10 cellular contexts compared by ENCODE assay signal in the genomic region with DNA sequence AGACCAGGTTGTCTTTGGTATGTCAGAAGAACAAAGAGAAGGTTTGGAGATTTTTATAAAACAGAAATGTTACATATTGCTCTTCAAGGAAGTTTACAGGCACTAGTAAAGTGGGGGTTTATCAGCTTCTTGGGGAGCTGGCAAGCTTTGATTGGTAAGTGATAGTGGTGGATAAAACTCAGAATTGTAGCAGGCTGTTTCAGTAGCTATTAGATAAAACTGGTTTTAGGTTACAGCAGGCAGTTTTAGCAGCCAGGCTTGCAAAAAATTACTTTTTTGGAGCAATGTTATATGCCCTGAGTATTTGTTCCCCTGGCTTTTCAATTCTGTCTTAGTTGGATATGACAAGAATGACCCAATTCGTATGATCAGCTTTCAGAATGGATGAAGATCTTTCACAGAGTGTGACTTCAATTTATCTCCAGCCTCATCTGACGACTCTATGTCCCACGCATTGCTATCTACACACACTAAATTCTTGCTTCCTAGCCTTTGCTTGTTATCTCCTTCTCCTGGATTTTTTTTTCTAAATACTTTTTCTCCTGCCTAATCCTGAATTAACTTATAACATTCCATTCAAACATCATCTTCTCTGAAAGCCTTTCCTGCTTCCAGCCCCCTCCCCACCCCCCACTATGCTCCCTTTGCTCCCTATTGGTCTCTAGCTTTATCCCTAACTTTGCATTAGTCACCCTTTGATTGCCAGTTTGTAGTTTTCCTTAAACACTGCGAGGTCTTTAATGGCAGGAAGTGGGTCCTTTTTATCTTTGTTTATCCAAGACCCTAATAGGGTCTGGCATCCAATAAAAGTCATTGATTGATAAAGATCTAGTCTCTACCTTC. TPM values are rescaled to one million over a fixed set of nuclear protein-coding genes. Genes with fewer than 3 reads are reported as not detected.
DNase-seq lines count a peak whose midpoint lies in the region; ATAC-seq and TF ChIP-seq lines count a peak whose summit lies in the region.
"Had no signal": no experiment of that assay in that cellular context is flagged by ENCODE, and none has a peak within 500 bp of the region (broad histone marks: within the 10 kb centered on the region; RNA-seq: fewer than 3 reads in every experiment).

No MANE protein-coding gene starts in this region.

- H3K9me3 Mint-ChIP-seq in Caco-2 (ENCODE audit: unreplicated experiment) = no peaks in the 10 kb centered on the region
- H3K9me3 Mint-ChIP-seq in activated naive CD8-positive, alpha-beta T cell treated with anti-CD3 and anti-CD28 coated beads, Interleukin-2, amount 50 U/mL, for 24 hours = no peaks in the 10 kb centered on the region
- no peaks in the 10 kb centered on the region for H3K9me3 Mint-ChIP-seq in neural crest cell

- H4K20me1 ChIP-seq in IMR-90 (ENCODE audit: insufficient read depth, low read length) = peaks cover 14% of the 10 kb centered on the region; the same call in 1 of the 2 replicates

- in situ Hi-C loops in IMR-90 (cut with MboI; ENCODE audit: low sequenced_read_pairs) = no loop called here

- WGBS in IMR-90 (ENCODE audit: extremely low coverage in 2 of 2, insufficient read length in 1 of 2), 2 experiments = 30% methylated on average over 2 of the region's 4 CpGs; no CpG with 5 or more reads in 1 of the 2 experiments
- WGBS in prostate gland = 49% methylated on average over 4 of the region's 4 CpGs

- no peak overlapping the region for H3K56ac ChIP-seq in IMR-90 (ENCODE audit: extremely low read depth, insufficient read depth, low read length)

- no peak overlapping the region for H2BK15ac ChIP-seq in IMR-90 (ENCODE audit: low read depth, low read length)

- peaks cover 2% of the 10 kb centered on the region; the same call in 1 of the 2 replicates for H3K36me3 ChIP-seq in Caco-2 (ENCODE audit: control insufficient read depth, insufficient read depth, low read length)
- peaks cover 3% of the 10 kb centered on the region for H3K36me3 ChIP-seq in IMR-90 (ENCODE audit: control insufficient read depth, insufficient read depth, low read length)
- H3K36me3 ChIP-seq in WERI-Rb-1 = peaks cover 10% of the 10 kb centered on the region
- no peaks in the 10 kb centered on the region for H3K36me3 ChIP-seq in prostate gland

- dilution Hi-C loops in IMR-90 (cut with HindIII; ENCODE audit: low sequenced_read_pairs, unreplicated experiment) = no loop called here

- H3K4me2 ChIP-seq in IMR-90 (ENCODE audit: low read depth, low read length) = no peak overlapping the region

- H4K91ac ChIP-seq in IMR-90 (ENCODE audit: insufficient read depth, low read depth, low read length) = no peak overlapping the region

- H3K4ac ChIP-seq in IMR-90 (ENCODE audit: low read depth, low read length) = no peak overlapping the region; the same call in 1 of the 2 replicates

- no peak overlapping the region for H3K4me3 ChIP-seq in Caco-2 (ENCODE audit: low read depth, low read length)
- H3K4me3 ChIP-seq in IMR-90 (ENCODE audit: insufficient read depth, low read depth, low read length) = no peak overlapping the region
- H3K4me3 ChIP-seq in WERI-Rb-1 (ENCODE audit: low read depth, low read length) = no peak overlapping the region
- H3K4me3 ChIP-seq in prostate gland = no peak overlapping the region

- H3K9me3 ChIP-seq in Caco-2 (no peaks in the 10 kb centered on the region), IMR-90 (ENCODE audit: control insufficient read depth, insufficient read depth, low read length) (no peaks in the 10 kb centered on the region), WERI-Rb-1 (ENCODE audit: severe bottlenecking) (no peaks in the 10 kb centered on the region), prostate gland (no peaks in the 10 kb centered on the region)
- H3K9me3 ChIP-seq: heart right ventricle, neutrophil had no signal

- H3K4me1 Mint-ChIP-seq in Caco-2 (ENCODE audit: low read depth, unreplicated experiment) (peaks cover 49% of the 10 kb centered on the region), neural crest cell (peaks cover 41% of the 10 kb centered on the region)
- H3K4me1 Mint-ChIP-seq in activated naive CD8-positive, alpha-beta T cell treated with anti-CD3 and anti-CD28 coated beads, Interleukin-2, amount 50 U/mL, for 24 hours = peaks cover 88% of the 10 kb centered on the region

- no peak overlapping the region for H2BK120ac ChIP-seq in IMR-90 (ENCODE audit: low read depth, low read length)

- H3K4me1 ChIP-seq in Caco-2 (peaks cover 55% of the 10 kb centered on the region), IMR-90 (ENCODE audit: control insufficient read depth, insufficient read depth, low read length) (peaks cover 5% of the 10 kb centered on the region), prostate gland (replicated peaks) (peaks cover 3% of the 10 kb centered on the region)

- no peak overlapping the region; the same call in 1 of the 2 replicates for H3K18ac ChIP-seq in IMR-90 (ENCODE audit: low read depth, low read length)

- H3K23ac ChIP-seq in IMR-90 (ENCODE audit: low read depth, low read length) = no peak overlapping the region

- DNase-seq in Caco-2 = peak in 1 of 2 experiments; percentile 31
- peak; percentile 20 for DNase-seq in IMR-90
- DNase-seq in activated naive CD8-positive, alpha-beta T cell treated with anti-CD3 and anti-CD28 coated beads, Interleukin-2, amount 50 U/mL, for 24 hours = no peak
- DNase-seq in neural crest cell (ENCODE audit: low read depth, low spot score) = no peak
- no peak for DNase-seq in Ammon's horn (ENCODE audit: low spot score)
- no peak for DNase-seq in WERI-Rb-1
- DNase-seq in prostate gland (ENCODE audit: low spot score) = no peak

- H3K27ac Mint-ChIP-seq in Caco-2 (ENCODE audit: unreplicated experiment) (peak overlapping the region; percentile 75), neural crest cell (ENCODE audit: unreplicated experiment) (no peak overlapping the region)
- peak overlapping the region; percentile 98 for H3K27ac Mint-ChIP-seq in activated naive CD8-positive, alpha-beta T cell treated with anti-CD3 and anti-CD28 coated beads, Interleukin-2, amount 50 U/mL, for 24 hours

- BruUV-seq in Caco-2 (replicated peaks; lab: Mats Ljungman, UMichigan) (no TSS peak), IMR-90 (replicated peaks; lab: Mats Ljungman, UMichigan) (no TSS peak)

- H3K27me3 ChIP-seq in Caco-2 (replicated peaks; ENCODE audit: control insufficient read depth, insufficient read depth, low read length) (no peaks in the 10 kb centered on the region), IMR-90 (ENCODE audit: control insufficient read depth, insufficient read depth, low read length) (no peaks in the 10 kb centered on the region), WERI-Rb-1 (ENCODE audit: insufficient read depth, low read depth, severe bottlenecking) (no peaks in the 10 kb centered on the region), prostate gland (replicated peaks; ENCODE audit: insufficient read depth) (no peaks in the 10 kb centered on the region)
- H3K27me3 ChIP-seq: heart right ventricle, neutrophil had no signal

- no peak overlapping the region for H2AK5ac ChIP-seq in IMR-90 (ENCODE audit: low read depth, low read length)

- CTCF ChIA-PET in Caco-2 (lab: Charles Lee) (interaction anchor here (1.0 to 2.7 kb wide), 3 partner anchors 12 to 19 kb away, joined by 3 to 10 read pairs (median 3); no protein-coding TSS in a partner anchor), IMR-90 (lab: Yijun Ruan, JAX) (no interaction called here)

- H2BK5ac ChIP-seq in IMR-90 (ENCODE audit: low read depth, low read length, poor library complexity, severe bottlenecking) = no peak overlapping the region

- no peak for TF ChIP-seq POLR2A in IMR-90 (IDR thresholded peaks at IDR 0.05; ENCODE audit: low read depth, low read length)
- no peak for TF ChIP-seq POLR2A in prostate gland (IDR thresholded peaks at IDR 0.05)

- POLR2A ChIA-PET in Caco-2 (lab: Charles Lee) = interaction anchor here (0.8 to 1.4 kb wide), 5 partner anchors 18 to 152 kb away, joined by 3 to 8 read pairs (median 4); a partner anchor contains a TSS
- POLR2A ChIA-PET in IMR-90 (lab: Charles Lee; ENCODE audit: unreplicated experiment) = interaction anchor here (0.5 kb wide), 1 partner anchor 150 kb away, joined by 3 read pairs; no protein-coding TSS in a partner anchor

- H3K27me3 Mint-ChIP-seq in Caco-2 (ENCODE audit: insufficient read depth, unreplicated experiment) = no peaks in the 10 kb centered on the region
- no peaks in the 10 kb centered on the region for H3K27me3 Mint-ChIP-seq in activated naive CD8-positive, alpha-beta T cell treated with anti-CD3 and anti-CD28 coated beads, Interleukin-2, amount 50 U/mL, for 24 hours
- H3K27me3 Mint-ChIP-seq in neural crest cell (ENCODE audit: low read depth) = no peaks in the 10 kb centered on the region

- H4K8ac ChIP-seq in IMR-90 (ENCODE audit: low read depth in 2 of 2, low read length in 2 of 2) = peak overlapping the region; percentile 75 to 83; a peak in 3 of 4 replicates

- intact Hi-C loops in Caco-2 (cut with micrococcal nuclease; ENCODE audit: unreplicated experiment) = no loop called here
- intact Hi-C loops in IMR-90 (cut with micrococcal nuclease) = loop anchor here (5.0 to 10.0 kb wide), 2 partner anchors 814 to 1726 kb away; a partner anchor contains a TSS
- intact Hi-C loops in prostate gland (cut with DNase I) = no loop called here

- H2AK9ac ChIP-seq in IMR-90 (replicated peaks; ENCODE audit: low read depth, low read length, poor library complexity) = no peak overlapping the region

- no peak overlapping the region for H4K5ac ChIP-seq in IMR-90 (ENCODE audit: low read depth, low read length)

- no peak overlapping the region for H3K14ac ChIP-seq in IMR-90 (replicated peaks; ENCODE audit: low read depth, low read length)

- H3K4me3 Mint-ChIP-seq in Caco-2 (ENCODE audit: unreplicated experiment) = peak overlapping the region; percentile 86
- H3K4me3 Mint-ChIP-seq in activated naive CD8-positive, alpha-beta T cell treated with anti-CD3 and anti-CD28 coated beads, Interleukin-2, amount 50 U/mL, for 24 hours = peak overlapping the region; percentile 92
- H3K4me3 Mint-ChIP-seq in neural crest cell = peak overlapping the region; percentile 97

- H3K79me1 ChIP-seq in IMR-90 (ENCODE audit: low read depth in 1 of 2, low read length in 2 of 2) = peaks cover 16 to 34% of the 10 kb centered on the region in 2 experiments

- no peak overlapping the region for H3K27ac ChIP-seq in IMR-90 (ENCODE audit: insufficient read depth, low read length)
- H3K27ac ChIP-seq in WERI-Rb-1 = no peak overlapping the region; the same call in 1 of the 2 replicates
- no peak overlapping the region for H3K27ac ChIP-seq in prostate gland

- H3K9me1 ChIP-seq in IMR-90 (ENCODE audit: insufficient read depth, low read length) = peaks cover 6% of the 10 kb centered on the region

- no peak overlapping the region for H3K9ac ChIP-seq in IMR-90 (ENCODE audit: low read depth, low read length)

- TF ChIP-seq CTCF in Caco-2 (IDR thresholded peaks at IDR 0.05; ENCODE audit: insufficient read depth in 1 of 2, low read depth in 1 of 2, low read length in 1 of 2, severe bottlenecking in 1 of 2, unreplicated experiment in 1 of 2) (no peak), IMR-90 (conservative IDR thresholded peaks at IDR 0.05; ENCODE audit: low read depth, low read length) (no peak), neural crest cell (conservative IDR thresholded peaks at IDR 0.05) (no peak), WERI-Rb-1 (IDR thresholded peaks at IDR 0.05; ENCODE audit: low read depth, low read length) (no peak), prostate gland (IDR thresholded peaks at IDR 0.05) (no peak)

- no peak overlapping the region for H2AFZ ChIP-seq in IMR-90 (replicated peaks; ENCODE audit: low read length, poor library complexity)

- no peak for TF ChIP-seq RAD21 in IMR-90 (IDR thresholded peaks at IDR 0.05; ENCODE audit: low read length)

- peaks cover 43% of the 10 kb centered on the region for H3K36me3 Mint-ChIP-seq in Caco-2 (ENCODE audit: insufficient read depth, unreplicated experiment)
- peaks cover 33% of the 10 kb centered on the region for H3K36me3 Mint-ChIP-seq in activated naive CD8-positive, alpha-beta T cell treated with anti-CD3 and anti-CD28 coated beads, Interleukin-2, amount 50 U/mL, for 24 hours (ENCODE audit: low read depth)
- peaks cover 2% of the 10 kb centered on the region for H3K36me3 Mint-ChIP-seq in neural crest cell (ENCODE audit: low read depth)

- H2BK20ac ChIP-seq in IMR-90 (ENCODE audit: low read depth, low read length) = no peak overlapping the region

- ATAC-seq in IMR-90 (ENCODE audit: low read depth) (no peak), GM18498 (IDR thresholded peaks at IDR 0.05; ENCODE audit: unreplicated experiment) (no peak)
- no peak for ATAC-seq in activated naive CD8-positive, alpha-beta T cell treated with anti-CD3 and anti-CD28 coated beads, Interleukin-2, amount 50 U/mL, for 24 hours

RNA-seq across cellular contexts. Expression of a gene that starts 1.0 kb away (rescaled TPM):
- 131 and 139 TPM in 2 replicates for total RNA-seq in Caco-2 (2022)
- 82.8 and 97.5 TPM in 2 replicates for total RNA-seq in IMR-90 (2012; rRNA removed)
- polyA plus RNA-seq in IMR-90 (2012; rRNA removed) = 98.2 and 101 TPM in 2 replicates
- 52.7 and 67.7 TPM in 2 replicates for polyA plus RNA-seq in IMR-90 (2012; cell fraction: cytosol; rRNA removed)
- 29.9 and 31.3 TPM in 2 replicates for polyA plus RNA-seq in IMR-90 (2012; cell fraction: nucleus; rRNA removed; ENCODE audit: low replicate concordance)
- 39.0 and 39.6 TPM in 2 replicates for total RNA-seq in neural crest cell
- 100 to 1,000 TPM in 1 of 2 donors, 10 to 100 TPM in 1; 24.4 to 163 TPM for total RNA-seq in prostate gland

RNA-seq across cellular contexts. Expression of a gene that starts 5.1 kb away (rescaled TPM):
- total RNA-seq in Caco-2 (2022) (68.3 and 74.7 TPM in 2 replicates), IMR-90 (2012; rRNA removed) (22.2 and 30.0 TPM in 2 replicates), neural crest cell (41.2 and 46.4 TPM in 2 replicates), prostate gland (10 to 100 TPM; 14.4 to 35.1 TPM)
- polyA plus RNA-seq in IMR-90 (2012; rRNA removed) = 8.3 and 10.2 TPM in 2 replicates
- 2.1 and 3.0 TPM in 2 replicates for polyA plus RNA-seq in IMR-90 (2012; cell fraction: cytosol; rRNA removed)
- 3.0 and 14.5 TPM in 2 replicates for polyA plus RNA-seq in IMR-90 (2012; cell fraction: nucleus; rRNA removed; ENCODE audit: low replicate concordance)

RNA-seq across cellular contexts. Expression of a gene that starts 51.4 kb away (rescaled TPM):
- 242 and 255 TPM in 2 replicates for total RNA-seq in Caco-2 (2022)
- 4.7 and 6.1 TPM in 2 replicates for total RNA-seq in IMR-90 (2012; rRNA removed)
- polyA plus RNA-seq in IMR-90 (2012; rRNA removed) = 76.6 and 82.4 TPM in 2 replicates
- 18.1 and 18.2 TPM in 2 replicates for polyA plus RNA-seq in IMR-90 (2012; cell fraction: cytosol; rRNA removed)
- 901 and 1,315 TPM in 2 replicates for polyA plus RNA-seq in IMR-90 (2012; cell fraction: nucleus; rRNA removed; ENCODE audit: low replicate concordance)
- total RNA-seq in neural crest cell = 75.0 and 78.6 TPM in 2 replicates
- 10 to 100 TPM; 35.6 to 48.9 TPM for total RNA-seq in prostate gland
